Comparison of ENCODE assay signal across 11 cellular contexts in the genomic region with DNA sequence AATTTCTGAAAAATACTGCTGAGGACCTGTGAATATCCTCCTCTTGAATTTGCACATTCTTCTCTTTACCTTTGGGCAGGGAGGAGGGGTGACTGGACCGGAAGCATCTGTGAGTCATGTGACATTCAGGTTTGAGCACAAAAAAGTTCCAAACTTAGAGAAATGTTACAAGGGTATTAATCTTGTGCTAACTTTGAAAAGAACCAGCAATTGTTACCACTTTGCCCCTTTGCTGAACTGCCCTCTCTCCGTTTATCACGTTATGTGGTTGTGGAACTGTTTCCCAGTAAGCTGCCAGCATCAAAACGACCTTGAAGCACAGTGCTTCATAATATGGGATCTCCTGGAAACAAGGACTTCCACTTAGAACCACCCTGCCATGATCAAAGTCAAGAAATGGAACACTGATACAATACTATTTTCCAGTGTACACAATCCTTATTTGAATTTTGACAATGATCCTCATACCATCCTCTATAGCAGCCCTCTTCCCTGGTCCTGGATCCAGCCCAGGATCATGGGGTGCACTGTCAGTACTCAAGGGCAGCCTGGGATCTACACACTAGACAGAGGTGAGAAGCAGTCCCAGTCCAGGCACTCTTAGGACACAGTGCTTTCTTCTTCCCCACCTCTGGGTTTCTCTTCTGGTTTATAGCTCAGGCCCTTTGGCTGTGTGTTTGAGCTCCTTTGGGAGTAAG. TPM values are rescaled to one million over a fixed set of nuclear protein-coding genes. Genes with fewer than 3 reads are reported as not detected.
DNase-seq lines count a peak whose midpoint lies in the region; ATAC-seq, FAIRE-seq and TF ChIP-seq lines count a peak whose summit lies in the region.
"Had no signal": no experiment of that assay in that cellular context is flagged by ENCODE, and none has a peak within 500 bp of the region (broad histone marks: within the 10 kb centered on the region; RNA-seq: fewer than 3 reads in every experiment).

No MANE protein-coding gene starts in this region.

- H3K36me3 ChIP-seq in SU-DHL-6 (ENCODE audit: low read length) (no peaks in the 10 kb centered on the region), K562 (ENCODE audit: control insufficient read depth, insufficient read depth, low read length) (peaks cover 8% of the 10 kb centered on the region; the same call in 1 of the 3 replicates)

- H3K27ac ChIP-seq in SU-DHL-6 (ENCODE audit: low read depth, low read length) (peak overlapping the region; percentile 48), K562 (ENCODE audit: extremely low read depth, low read depth, low read length) (peak overlapping the region; percentile 70)

- peaks cover 76 to 77% of the 10 kb centered on the region in 2 experiments for H3K4me1 ChIP-seq in K562 (replicated peaks in 1 of 2; ENCODE audit: control insufficient read depth in 2 of 2, insufficient read depth in 2 of 2, low read length in 2 of 2)

- FAIRE-seq in K562 (lab: Jason Lieb, UNC): no peak
- FAIRE-seq: GM19239 had no signal

- no peak for TF ChIP-seq EP300 in K562 (IDR thresholded peaks at IDR 0.05; ENCODE audit: low read length)

- ATAC-seq in K562: no peak

- peak; percentile 38 for DNase-seq in activated CD4-positive, alpha-beta memory T cell treated with anti-CD3 and anti-CD28 coated beads for 36 hours
- no peak for DNase-seq in activated CD4-positive, alpha-beta memory T cell treated with anti-CD3 and anti-CD28 coated beads, Interleukin-2, amount 10 ng/mL, durations not matched to agents 7 days and 5 days
- DNase-seq in K562 (ENCODE audit: extremely low read depth in 1 of 4, low spot score in 3 of 4): no peak
- peak; percentile 24 for DNase-seq in stimulated activated CD8-positive, alpha-beta memory T cell treated with anti-CD3 and anti-CD28 coated beads, Interleukin-4, amount 100 ng/mL, for 48 hours
- DNase-seq in HPDE6-E6E7 (ENCODE audit: extremely low spot score): no peak
- no peak for DNase-seq in NCI-H2227 (lab: John Stamatoyannopoulos, UW; ENCODE audit: unreplicated experiment)
- no peak for DNase-seq in SKM-1 treated with dmso at 0.1 percent for 144 hours (lab: John Stamatoyannopoulos, UW; ENCODE audit: unreplicated experiment)
- DNase-seq: NCI-H1092 treated with DMSO at 0.1 percent for 48 hours had no signal

- TF ChIP-seq CTCF in SU-DHL-6 (IDR thresholded peaks at IDR 0.05; ENCODE audit: insufficient read depth, low read length, poor library complexity, severe bottlenecking) (no peak), K562 (IDR thresholded peaks at IDR 0.05 in 2 of 3, conservative IDR thresholded peaks at IDR 0.05 in 1 of 3; ENCODE audit: insufficient read depth in 2 of 3, low read depth in 1 of 3, low read length in 3 of 3) (no peak)

- H3F3A ChIP-seq in SU-DHL-6 (ENCODE audit: insufficient read depth): peaks cover 11% of the 10 kb centered on the region

- in situ Hi-C loops in K562 (cut with MboI): no loop called here

- peak overlapping the region; percentile 34 for H3K27ac Mint-ChIP-seq in activated CD4-positive, alpha-beta memory T cell treated with anti-CD3 and anti-CD28 coated beads for 36 hours
- no peak overlapping the region for H3K27ac Mint-ChIP-seq in activated CD4-positive, alpha-beta memory T cell treated with anti-CD3 and anti-CD28 coated beads, Interleukin-2, amount 10 ng/mL, durations not matched to agents 7 days and 5 days

- H3K9me3 Mint-ChIP-seq in activated CD4-positive, alpha-beta memory T cell treated with anti-CD3 and anti-CD28 coated beads for 36 hours: no peaks in the 10 kb centered on the region
- no peaks in the 10 kb centered on the region for H3K9me3 Mint-ChIP-seq in activated CD4-positive, alpha-beta memory T cell treated with anti-CD3 and anti-CD28 coated beads, Interleukin-2, amount 10 ng/mL, durations not matched to agents 7 days and 5 days

- intact Hi-C loops in activated CD4-positive, alpha-beta memory T cell treated with anti-CD3 and anti-CD28 coated beads for 36 hours (cut with micrococcal nuclease): no loop called here
- intact Hi-C loops in K562 (cut with micrococcal nuclease): no loop called here

- H3K9me1 ChIP-seq in K562 (ENCODE audit: control insufficient read depth, insufficient read depth, low read length): no peaks in the 10 kb centered on the region

- no peak overlapping the region for H3K4me3 Mint-ChIP-seq in activated CD4-positive, alpha-beta memory T cell treated with anti-CD3 and anti-CD28 coated beads for 36 hours
- no peak overlapping the region for H3K4me3 Mint-ChIP-seq in activated CD4-positive, alpha-beta memory T cell treated with anti-CD3 and anti-CD28 coated beads, Interleukin-2, amount 10 ng/mL, durations not matched to agents 7 days and 5 days

- no peak overlapping the region for H2AFZ ChIP-seq in SU-DHL-6 (ENCODE audit: low read depth, low read length, severe bottlenecking)
- peak overlapping the region; percentile 57; the same call in 1 of the 2 replicates for H2AFZ ChIP-seq in K562 (ENCODE audit: low read depth, low read length)

- TF ChIP-seq RAD21 in K562 (CRISPR knock-in tag; conservative IDR thresholded peaks at IDR 0.05 in 1 of 2, IDR thresholded peaks at IDR 0.05 in 1 of 2): no peak

- H3K79me2 ChIP-seq in SU-DHL-6 (ENCODE audit: insufficient read depth, low read length) (no peaks in the 10 kb centered on the region), K562 (ENCODE audit: control insufficient read depth, insufficient read depth, low read length) (peaks cover 30% of the 10 kb centered on the region)

- no peaks in the 10 kb centered on the region for H3K27me3 ChIP-seq in SU-DHL-6 (ENCODE audit: low read length)
- H3K27me3 ChIP-seq in K562 (ENCODE audit: control insufficient read depth in 2 of 2, insufficient read depth in 2 of 2, low read length in 2 of 2): no peaks in the 10 kb centered on the region

- CTCF ChIA-PET in activated CD4-positive, alpha-beta memory T cell treated with anti-CD3 and anti-CD28 coated beads for 36 hours (lab: Charles Lee): no interaction called here
- CTCF ChIA-PET in activated CD4-positive, alpha-beta memory T cell treated with anti-CD3 and anti-CD28 coated beads, Interleukin-2, amount 10 ng/mL, durations not matched to agents 7 days and 5 days (lab: Charles Lee): no interaction called here
- CTCF ChIA-PET in K562 (lab: Yijun Ruan, JAX; ENCODE audit: low intra/inter-chr PET ratio): no interaction called here

- no peaks in the 10 kb centered on the region for H3K9me2 ChIP-seq in SU-DHL-6 (replicated peaks; ENCODE audit: insufficient read depth, low read length)

- H3K27me3 Mint-ChIP-seq in activated CD4-positive, alpha-beta memory T cell treated with anti-CD3 and anti-CD28 coated beads for 36 hours: no peaks in the 10 kb centered on the region
- no peaks in the 10 kb centered on the region for H3K27me3 Mint-ChIP-seq in activated CD4-positive, alpha-beta memory T cell treated with anti-CD3 and anti-CD28 coated beads, Interleukin-2, amount 10 ng/mL, durations not matched to agents 7 days and 5 days

- no TSS peak for BruUV-seq in K562 (replicated peaks; lab: Mats Ljungman, UMichigan)

- no peaks in the 10 kb centered on the region for H4K20me1 ChIP-seq in SU-DHL-6 (ENCODE audit: low read depth, low read length)
- no peaks in the 10 kb centered on the region for H4K20me1 ChIP-seq in K562 (replicated peaks; ENCODE audit: control insufficient read depth, insufficient read depth, low read length)

- H3K9me3 ChIP-seq in SU-DHL-6 (ENCODE audit: insufficient read depth, low read length) (no peaks in the 10 kb centered on the region), K562 (replicated peaks; ENCODE audit: control insufficient read depth, insufficient read depth, low read depth, low read length) (no peaks in the 10 kb centered on the region)

- H3K36me3 Mint-ChIP-seq in activated CD4-positive, alpha-beta memory T cell treated with anti-CD3 and anti-CD28 coated beads for 36 hours: no peaks in the 10 kb centered on the region
- H3K36me3 Mint-ChIP-seq in activated CD4-positive, alpha-beta memory T cell treated with anti-CD3 and anti-CD28 coated beads, Interleukin-2, amount 10 ng/mL, durations not matched to agents 7 days and 5 days (ENCODE audit: low read depth): peaks cover 7% of the 10 kb centered on the region

- H3K4me3 ChIP-seq in SU-DHL-6 (ENCODE audit: insufficient read depth, low read length, poor library complexity, severe bottlenecking) (no peak overlapping the region), K562 (no peak overlapping the region)

- H3K9ac ChIP-seq in SU-DHL-6 (ENCODE audit: low read length) (no peak overlapping the region), K562 (ENCODE audit: insufficient read depth in 1 of 2, low read depth in 2 of 2, low read length in 2 of 2) (peak overlapping the region; percentile 38 to 81; a peak in 3 of 4 replicates)

- peak overlapping the region; percentile 29 for H3K4me2 ChIP-seq in SU-DHL-6 (ENCODE audit: low read depth, low read length, poor library complexity, severe bottlenecking)
- peak overlapping the region; percentile 35 for H3K4me2 ChIP-seq in K562 (ENCODE audit: insufficient read depth, low read length)

- peaks cover 38% of the 10 kb centered on the region for H3K4me1 Mint-ChIP-seq in activated CD4-positive, alpha-beta memory T cell treated with anti-CD3 and anti-CD28 coated beads for 36 hours (ENCODE audit: low read depth)
- peaks cover 44% of the 10 kb centered on the region for H3K4me1 Mint-ChIP-seq in activated CD4-positive, alpha-beta memory T cell treated with anti-CD3 and anti-CD28 coated beads, Interleukin-2, amount 10 ng/mL, durations not matched to agents 7 days and 5 days

- POLR2A ChIA-PET in activated CD4-positive, alpha-beta memory T cell treated with anti-CD3 and anti-CD28 coated beads for 36 hours (lab: Charles Lee): no interaction called here
- POLR2A ChIA-PET in activated CD4-positive, alpha-beta memory T cell treated with anti-CD3 and anti-CD28 coated beads, Interleukin-2, amount 10 ng/mL, durations not matched to agents 7 days and 5 days (lab: Charles Lee): interaction anchor here (1.2 to 2.2 kb wide), 5 partner anchors 8 to 27 kb away, joined by 4 to 12 read pairs (median 6); partner anchors contain the start of gene ATP5F1E
- POLR2A ChIA-PET in K562 (lab: Yijun Ruan, JAX): interaction anchor here (0.9 to 3.1 kb wide), 3 partner anchors 8 to 19 kb away, joined by 4 to 25 read pairs (median 4); partner anchors contain the start of gene ATP5F1E

- TF ChIP-seq POLR2A in K562 (conservative IDR thresholded peaks at IDR 0.05): no peak

- WGBS in K562 (ENCODE audit: insufficient coverage, low coverage, missing lambda C conversion rate): 34% methylated on average over 4 of the region's 4 CpGs

RNA-seq across cellular contexts. Expression of gene TUBB1, which starts 2.3 kb away (rescaled TPM):
- not detected for total RNA-seq in activated CD4-positive, alpha-beta memory T cell treated with anti-CD3 and anti-CD28 coated beads for 36 hours
- total RNA-seq in activated CD4-positive, alpha-beta memory T cell treated with anti-CD3 and anti-CD28 coated beads, Interleukin-2, amount 10 ng/mL, durations not matched to agents 7 days and 5 days: not detected
- total RNA-seq in K562 (2011; cell fraction: chromatin; rRNA removed; ENCODE audit: low replicate concordance): 1.4 and 3.2 TPM in 2 replicates
- 1.7 and 2.1 TPM in 2 replicates for total RNA-seq in K562 (2011; cell fraction: nucleolus; rRNA removed)
- total RNA-seq in K562 (2011; cell fraction: nucleoplasm; rRNA removed): 2.0 and 2.8 TPM in 2 replicates
- 1.7 and 2.1 TPM in 2 replicates for total RNA-seq in K562 (2014; rRNA removed)
- 2.3 and 2.8 TPM in 2 replicates for total RNA-seq in K562 (2014; rRNA removed; fragmentation: Illumina TruSeq; extraction: Trizol)
- 2.0 and 2.4 TPM in 2 replicates for total RNA-seq in K562 (2015; rRNA removed; fragmentation: Illumina TruSeq; extraction: Trizol)
- total RNA-seq in K562 (2021): 1.9 and 3.9 TPM in 2 replicates
- 1.1 and 3.6 TPM in 2 replicates for polyA plus RNA-seq in K562 (2011; rRNA removed)
- 0.69 and 3.4 TPM in 2 replicates for polyA plus RNA-seq in K562 (2011; cell fraction: cytosol; rRNA removed)
- 0.51 and 1.8 TPM in 2 replicates for polyA plus RNA-seq in K562 (2011; cell fraction: nucleus; rRNA removed)
- polyA plus RNA-seq in K562 (2012): 2.3 and 3.8 TPM in 2 replicates
- polyA plus RNA-seq in K562 (2014; fragmentation: Illumina TruSeq; extraction: Trizol): 3.1 and 4.1 TPM in 2 replicates
- polyA plus RNA-seq in K562 (2014; fragmentation: Nextera tagmentation; extraction: Ambion mirVana): 1 to 10 TPM; 1.5 to 1.6 TPM
- 1.9 and 3.0 TPM in 2 replicates for polyA plus RNA-seq in K562 (2014; rRNA removed)
- 1.6 and 4.3 TPM in 2 replicates for polyA minus RNA-seq in K562 (2011; rRNA and poly(A)+ RNA removed)
- polyA minus RNA-seq in K562 (2011; cell fraction: cytosol; rRNA and poly(A)+ RNA removed): 0.64 and 1.7 TPM in 2 replicates
- polyA minus RNA-seq in K562 (2011; cell fraction: nucleus; rRNA and poly(A)+ RNA removed): 0.89 and 1.3 TPM in 2 replicates
- polyA plus RNA-seq: AG04450 had no signal

RNA-seq across cellular contexts. Expression of gene CTSZ, which starts 9.9 kb away (rescaled TPM):
- total RNA-seq in activated CD4-positive, alpha-beta memory T cell treated with anti-CD3 and anti-CD28 coated beads for 36 hours: 10 to 100 TPM; 32.9 to 34.8 TPM
- 10 to 100 TPM; 45.0 to 49.0 TPM for total RNA-seq in activated CD4-positive, alpha-beta memory T cell treated with anti-CD3 and anti-CD28 coated beads, Interleukin-2, amount 10 ng/mL, durations not matched to agents 7 days and 5 days
- total RNA-seq in K562 (2011; cell fraction: chromatin; rRNA removed; ENCODE audit: low replicate concordance): 52.6 and 123 TPM in 2 replicates
- total RNA-seq in K562 (2011; cell fraction: nucleolus; rRNA removed): 146 and 149 TPM in 2 replicates
- total RNA-seq in K562 (2011; cell fraction: nucleoplasm; rRNA removed): 120 and 126 TPM in 2 replicates
- 73.2 and 83.8 TPM in 2 replicates for total RNA-seq in K562 (2014; rRNA removed)
- total RNA-seq in K562 (2014; rRNA removed; fragmentation: Illumina TruSeq; extraction: Trizol): 62.6 and 63.8 TPM in 2 replicates
- total RNA-seq in K562 (2015; rRNA removed; fragmentation: Illumina TruSeq; extraction: Trizol): 82.8 and 82.9 TPM in 2 replicates
- total RNA-seq in K562 (2021): 84.7 and 97.7 TPM in 2 replicates
- polyA plus RNA-seq in K562 (2011; rRNA removed): 83.8 and 93.1 TPM in 2 replicates
- 81.2 and 107 TPM in 2 replicates for polyA plus RNA-seq in K562 (2011; cell fraction: cytosol; rRNA removed)
- polyA plus RNA-seq in K562 (2011; cell fraction: nucleus; rRNA removed): 54.7 and 64.6 TPM in 2 replicates
- polyA plus RNA-seq in K562 (2012): 79.3 and 95.2 TPM in 2 replicates
- polyA plus RNA-seq in K562 (2014; fragmentation: Illumina TruSeq; extraction: Trizol): 123 and 143 TPM in 2 replicates
- polyA plus RNA-seq in K562 (2014; fragmentation: Nextera tagmentation; extraction: Ambion mirVana): 1 to 10 TPM; 1.6 to 5.3 TPM
- polyA plus RNA-seq in K562 (2014; rRNA removed): 96.2 and 107 TPM in 2 replicates
- 59.9 and 68.2 TPM in 2 replicates for polyA minus RNA-seq in K562 (2011; rRNA and poly(A)+ RNA removed)
- polyA minus RNA-seq in K562 (2011; cell fraction: cytosol; rRNA and poly(A)+ RNA removed): 34.4 and 34.8 TPM in 2 replicates
- polyA minus RNA-seq in K562 (2011; cell fraction: nucleus; rRNA and poly(A)+ RNA removed): 24.1 and 25.5 TPM in 2 replicates

RNA-seq across cellular contexts. Expression of gene ATP5F1E, which starts 15.2 kb away (rescaled TPM):
- 10 to 100 TPM; 82.2 to 90.4 TPM for total RNA-seq in activated CD4-positive, alpha-beta memory T cell treated with anti-CD3 and anti-CD28 coated beads for 36 hours
- 10 to 100 TPM; 80.4 to 82.1 TPM for total RNA-seq in activated CD4-positive, alpha-beta memory T cell treated with anti-CD3 and anti-CD28 coated beads, Interleukin-2, amount 10 ng/mL, durations not matched to agents 7 days and 5 days
- 19.6 and 60.1 TPM in 2 replicates for total RNA-seq in K562 (2011; cell fraction: chromatin; rRNA removed; ENCODE audit: low replicate concordance)
- total RNA-seq in K562 (2011; cell fraction: nucleolus; rRNA removed): 23.8 and 27.5 TPM in 2 replicates
- total RNA-seq in K562 (2011; cell fraction: nucleoplasm; rRNA removed): 49.5 and 88.6 TPM in 2 replicates
- total RNA-seq in K562 (2014; rRNA removed): 49.4 and 64.1 TPM in 2 replicates
- 113 and 123 TPM in 2 replicates for total RNA-seq in K562 (2014; rRNA removed; fragmentation: Illumina TruSeq; extraction: Trizol)
- total RNA-seq in K562 (2015; rRNA removed; fragmentation: Illumina TruSeq; extraction: Trizol): 98.7 and 109 TPM in 2 replicates
- total RNA-seq in K562 (2021): 125 and 146 TPM in 2 replicates
- 140 and 167 TPM in 2 replicates for polyA plus RNA-seq in K562 (2011; rRNA removed)
- 16.9 and 37.2 TPM in 2 replicates for polyA plus RNA-seq in K562 (2011; cell fraction: cytosol; rRNA removed)
- polyA plus RNA-seq in K562 (2011; cell fraction: nucleus; rRNA removed): 32.8 and 51.1 TPM in 2 replicates
- polyA plus RNA-seq in K562 (2012): 66.6 and 187 TPM in 2 replicates
- polyA plus RNA-seq in K562 (2014; fragmentation: Illumina TruSeq; extraction: Trizol): 60.3 and 67.7 TPM in 2 replicates
- 100 to 1,000 TPM; 161 to 162 TPM for polyA plus RNA-seq in K562 (2014; fragmentation: Nextera tagmentation; extraction: Ambion mirVana)
- polyA plus RNA-seq in K562 (2014; rRNA removed): 109 and 117 TPM in 2 replicates
- 36.3 and 47.6 TPM in 2 replicates for polyA minus RNA-seq in K562 (2011; rRNA and poly(A)+ RNA removed)
- 19.7 and 24.7 TPM in 2 replicates for polyA minus RNA-seq in K562 (2011; cell fraction: cytosol; rRNA and poly(A)+ RNA removed)
- polyA minus RNA-seq in K562 (2011; cell fraction: nucleus; rRNA and poly(A)+ RNA removed): 53.0 and 99.3 TPM in 2 replicates

RNA-seq across cellular contexts. Expression of gene PRELID3B, which starts 25.6 kb away (rescaled TPM):
- 100 to 1,000 TPM; 148 to 151 TPM for total RNA-seq in activated CD4-positive, alpha-beta memory T cell treated with anti-CD3 and anti-CD28 coated beads for 36 hours
- 10 to 100 TPM; 88.6 to 88.7 TPM for total RNA-seq in activated CD4-positive, alpha-beta memory T cell treated with anti-CD3 and anti-CD28 coated beads, Interleukin-2, amount 10 ng/mL, durations not matched to agents 7 days and 5 days
- 17.7 and 24.8 TPM in 2 replicates for total RNA-seq in K562 (2011; cell fraction: chromatin; rRNA removed; ENCODE audit: low replicate concordance)
- 16.8 and 22.2 TPM in 2 replicates for total RNA-seq in K562 (2011; cell fraction: nucleolus; rRNA removed)
- 28.7 and 35.0 TPM in 2 replicates for total RNA-seq in K562 (2011; cell fraction: nucleoplasm; rRNA removed)
- total RNA-seq in K562 (2014; rRNA removed): 90.3 and 96.8 TPM in 2 replicates
- 136 and 140 TPM in 2 replicates for total RNA-seq in K562 (2014; rRNA removed; fragmentation: Illumina TruSeq; extraction: Trizol)
- 112 and 120 TPM in 2 replicates for total RNA-seq in K562 (2015; rRNA removed; fragmentation: Illumina TruSeq; extraction: Trizol)
- 99.5 and 105 TPM in 2 replicates for total RNA-seq in K562 (2021)
- polyA plus RNA-seq in K562 (2011; rRNA removed): 83.6 and 96.0 TPM in 2 replicates
- 20.1 and 42.7 TPM in 2 replicates for polyA plus RNA-seq in K562 (2011; cell fraction: cytosol; rRNA removed)
- 74.4 and 76.8 TPM in 2 replicates for polyA plus RNA-seq in K562 (2011; cell fraction: nucleus; rRNA removed)
- 58.3 and 91.4 TPM in 2 replicates for polyA plus RNA-seq in K562 (2012)
- polyA plus RNA-seq in K562 (2014; fragmentation: Illumina TruSeq; extraction: Trizol): 91.7 and 101 TPM in 2 replicates
- polyA plus RNA-seq in K562 (2014; fragmentation: Nextera tagmentation; extraction: Ambion mirVana): 100 to 1,000 TPM; 156 to 186 TPM
- polyA plus RNA-seq in K562 (2014; rRNA removed): 77.0 and 81.2 TPM in 2 replicates
- polyA minus RNA-seq in K562 (2011; rRNA and poly(A)+ RNA removed): 151 and 154 TPM in 2 replicates
- polyA minus RNA-seq in K562 (2011; cell fraction: cytosol; rRNA and poly(A)+ RNA removed): 93.2 and 97.4 TPM in 2 replicates
- 28.1 and 43.1 TPM in 2 replicates for polyA minus RNA-seq in K562 (2011; cell fraction: nucleus; rRNA and poly(A)+ RNA removed)

RNA-seq across cellular contexts. Expression of gene NELFCD, which starts 35.9 kb away (rescaled TPM):
- 10 to 100 TPM; 80.5 to 92.3 TPM for total RNA-seq in activated CD4-positive, alpha-beta memory T cell treated with anti-CD3 and anti-CD28 coated beads for 36 hours
- 10 to 100 TPM; 63.3 to 69.0 TPM for total RNA-seq in activated CD4-positive, alpha-beta memory T cell treated with anti-CD3 and anti-CD28 coated beads, Interleukin-2, amount 10 ng/mL, durations not matched to agents 7 days and 5 days
- 499 and 562 TPM in 2 replicates for total RNA-seq in K562 (2011; cell fraction: chromatin; rRNA removed; ENCODE audit: low replicate concordance)
- 227 and 235 TPM in 2 replicates for total RNA-seq in K562 (2011; cell fraction: nucleolus; rRNA removed)
- total RNA-seq in K562 (2011; cell fraction: nucleoplasm; rRNA removed): 274 and 301 TPM in 2 replicates
- total RNA-seq in K562 (2014; rRNA removed): 96.5 and 113 TPM in 2 replicates
- 77.9 and 80.6 TPM in 2 replicates for total RNA-seq in K562 (2014; rRNA removed; fragmentation: Illumina TruSeq; extraction: Trizol)
- total RNA-seq in K562 (2015; rRNA removed; fragmentation: Illumina TruSeq; extraction: Trizol): 84.7 and 86.6 TPM in 2 replicates
- total RNA-seq in K562 (2021): 111 and 116 TPM in 2 replicates
- polyA plus RNA-seq in K562 (2011; rRNA removed): 138 and 163 TPM in 2 replicates
- polyA plus RNA-seq in K562 (2011; cell fraction: cytosol; rRNA removed): 115 and 130 TPM in 2 replicates
- polyA plus RNA-seq in K562 (2011; cell fraction: nucleus; rRNA removed): 305 and 361 TPM in 2 replicates
- 93.4 and 101 TPM in 2 replicates for polyA plus RNA-seq in K562 (2012)
- polyA plus RNA-seq in K562 (2014; fragmentation: Illumina TruSeq; extraction: Trizol): 136 and 137 TPM in 2 replicates
- polyA plus RNA-seq in K562 (2014; fragmentation: Nextera tagmentation; extraction: Ambion mirVana): 10 to 100 TPM; 11.7 to 22.2 TPM
- 121 and 123 TPM in 2 replicates for polyA plus RNA-seq in K562 (2014; rRNA removed)
- 159 and 203 TPM in 2 replicates for polyA minus RNA-seq in K562 (2011; rRNA and poly(A)+ RNA removed)
- polyA minus RNA-seq in K562 (2011; cell fraction: cytosol; rRNA and poly(A)+ RNA removed): 57.0 and 63.8 TPM in 2 replicates
- polyA minus RNA-seq in K562 (2011; cell fraction: nucleus; rRNA and poly(A)+ RNA removed): 68.1 and 105 TPM in 2 replicates

Comparison
In these comparisons a context has a peak if more than half of its experiments do, and no peak if none do; other contexts are left out.
1. DNase-seq: peak in activated CD4-positive, alpha-beta memory T cell treated with anti-CD3 and anti-CD28 coated beads for 36 hours (single experiment) and stimulated activated CD8-positive, alpha-beta memory T cell treated with anti-CD3 and anti-CD28 coated beads, Interleukin-4, amount 100 ng/mL, for 48 hours (single experiment); none in activated CD4-positive, alpha-beta memory T cell treated with anti-CD3 and anti-CD28 coated beads, Interleukin-2, amount 10 ng/mL, durations not matched to agents 7 days and 5 days (single experiment), K562 (0 of 4), HPDE6-E6E7 (single experiment), NCI-H2227 (single experiment) and SKM-1 treated with dmso at 0.1 percent for 144 hours (single experiment).